In genomic region chr2:152367547-152368250, GRCh38 we compare ENCODE assay signal across 13 cellular contexts. TPM values are rescaled to one million over a fixed set of nuclear protein-coding genes. Genes with fewer than 3 reads are reported as not detected.
DNase-seq lines count a peak whose midpoint lies in the region; ATAC-seq, FAIRE-seq and TF ChIP-seq lines count a peak whose summit lies in the region.
"Had no signal": no experiment of that assay in that cellular context is flagged by ENCODE, and none has a peak within 500 bp of the region (broad histone marks: within the 10 kb centered on the region; RNA-seq: fewer than 3 reads in every experiment).

No MANE protein-coding gene starts in this region.

- ATAC-seq in GM18873 (IDR thresholded peaks at IDR 0.05; ENCODE audit: low FRiP score, unreplicated experiment) (peak; percentile 84), HG03439 (IDR thresholded peaks at IDR 0.05; ENCODE audit: unreplicated experiment) (peak; percentile 88), lower lobe of right lung (no peak), aorta (ENCODE audit: low FRiP score) (no peak)

- H3K79me2 ChIP-seq in osteoblast (ENCODE audit: insufficient read depth, low read length), result peaks cover 78% of the 10 kb centered on the region

- H4K20me1 ChIP-seq in osteoblast (ENCODE audit: insufficient read depth, low read length), result peaks cover 4% of the 10 kb centered on the region

- peaks cover 14% of the 10 kb centered on the region for H3K4me1 ChIP-seq in lower lobe of right lung
- peaks cover 0 to 3% of the 10 kb centered on the region in 2 donors for H3K4me1 ChIP-seq in aorta (ENCODE audit: control insufficient read depth in 1 of 2, insufficient read depth in 2 of 2, low read length in 2 of 2)
- peaks cover 11% of the 10 kb centered on the region for H3K4me1 ChIP-seq in osteoblast (ENCODE audit: insufficient read depth, low read length)

- no peak overlapping the region for H3K27ac ChIP-seq in lower lobe of right lung
- no peak overlapping the region for H3K27ac ChIP-seq in aorta (ENCODE audit: low read depth in 1 of 2, low read length in 2 of 2)
- H3K27ac ChIP-seq in osteoblast (ENCODE audit: low read depth, low read length), result no peak overlapping the region
- H3K27ac ChIP-seq: Peyer's patch, sigmoid colon, tibial artery had no signal

- H3K27me3 ChIP-seq in lower lobe of right lung (ENCODE audit: low read depth), result no peaks in the 10 kb centered on the region
- no peaks in the 10 kb centered on the region for H3K27me3 ChIP-seq in aorta (ENCODE audit: control insufficient read depth in 1 of 2, insufficient read depth in 2 of 2, low read length in 1 of 2)
- H3K27me3 ChIP-seq in osteoblast (ENCODE audit: insufficient read depth, low read length), result no peaks in the 10 kb centered on the region
- H3K27me3 ChIP-seq: Peyer's patch, sigmoid colon, tibial artery had no signal

- 87 to 92% methylated on average over 8 of the region's 8 CpGs for WGBS in aorta, 2 donors

- no peak for TF ChIP-seq POLR2A in H54 (IDR thresholded peaks at IDR 0.05; ENCODE audit: low read depth, low read length)

- H3K9me3 ChIP-seq in lower lobe of right lung (no peaks in the 10 kb centered on the region), aorta (ENCODE audit: control insufficient read depth, low read length) (no peaks in the 10 kb centered on the region), osteoblast (ENCODE audit: low read depth, low read length) (no peaks in the 10 kb centered on the region)
- H3K9me3 ChIP-seq: Peyer's patch, sigmoid colon, tibial artery had no signal

- DNase-seq in H54 (ENCODE audit: insufficient read length, low spot score) (no peak), iris pigment epithelial cell (ENCODE audit: low read depth) (peak; percentile 31), lower lobe of right lung (no peak), aorta (no peak), osteoblast (ENCODE audit: insufficient read length, low spot score, missing footprints) (no peak)
- no peak for DNase-seq in activated CD8-positive, alpha-beta memory T cell treated with anti-CD3 and anti-CD28 coated beads, Interleukin-2, amount 50 U/mL, for 4 hours
- DNase-seq: amniotic stem cell, NCI-H2029 treated with DMSO at 0.1 percent for 48 hours, Peyer's patch, sigmoid colon, tibial artery had no signal

- H3K4me3 ChIP-seq in lower lobe of right lung (no peak overlapping the region), aorta (ENCODE audit: low read length in 2 of 2) (no peak overlapping the region), osteoblast (ENCODE audit: insufficient read depth, low read length) (no peak overlapping the region)
- H3K4me3 ChIP-seq: Peyer's patch, sigmoid colon, tibial artery had no signal

- FAIRE-seq in H54 (lab: Jason Lieb, UNC), result peak; percentile 81

- H3K4me2 ChIP-seq in osteoblast (ENCODE audit: insufficient read depth, low read length), result no peak overlapping the region

- no peak for TF ChIP-seq CTCF in lower lobe of right lung (IDR thresholded peaks at IDR 0.05)
- no peak for TF ChIP-seq CTCF in osteoblast (IDR thresholded peaks at IDR 0.05; ENCODE audit: extremely low read depth, low read depth, low read length)

- no peaks in the 10 kb centered on the region for H3K36me3 ChIP-seq in lower lobe of right lung
- no peaks in the 10 kb centered on the region for H3K36me3 ChIP-seq in aorta (ENCODE audit: control insufficient read depth in 1 of 2, insufficient read depth in 2 of 2, low read length in 1 of 2)
- H3K36me3 ChIP-seq in osteoblast (ENCODE audit: insufficient read depth, low read length), result no peaks in the 10 kb centered on the region
- H3K36me3 ChIP-seq: Peyer's patch, sigmoid colon, tibial artery had no signal

- no peak overlapping the region for H2AFZ ChIP-seq in osteoblast (ENCODE audit: low read length)

- intact Hi-C loops in lower lobe of right lung (cut with DNase I) (no loop called here), aorta (cut with DNase I) (no loop called here)

RNA-seq across cellular contexts. Expression of gene FMNL2, which starts 32.7 kb away (rescaled TPM):
- total RNA-seq in lower lobe of right lung (77.9 TPM), aorta (10 to 100 TPM; 53.2 to 55.1 TPM), osteoblast (24.2 and 26.2 TPM in 2 replicates)
- 10 to 100 TPM; 10.7 to 14.1 TPM for polyA plus RNA-seq in aorta

Comparison
In these comparisons a context has a peak if more than half of its experiments do, and no peak if none do; other contexts are left out.
1. ATAC-seq: peak in GM18873 (single experiment) and HG03439 (single experiment); none in lower lobe of right lung (0 of 2) and aorta (single experiment).